ENCODE assay signal across 18 cellular contexts in the genomic region with DNA sequence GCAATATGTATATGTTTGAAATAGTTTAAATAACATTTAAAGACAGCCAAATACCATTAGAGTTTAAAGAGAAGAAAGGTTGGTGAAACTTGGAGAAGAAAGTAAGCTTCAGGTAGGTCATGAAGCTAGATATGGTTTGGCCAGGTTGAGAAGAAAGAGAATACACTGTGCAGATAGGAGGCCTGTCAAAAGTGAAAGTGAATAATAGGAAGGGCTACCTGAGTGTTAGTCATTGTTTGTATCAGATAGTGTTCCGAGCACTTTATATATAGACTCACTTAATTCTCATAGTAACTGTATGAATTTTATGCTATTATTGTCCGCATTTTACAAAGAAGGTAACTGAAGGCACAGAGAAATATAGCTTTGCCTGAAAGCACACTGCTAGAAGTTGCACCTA.
"Had no signal": no experiment of that assay in that cellular context is flagged by ENCODE, and none has a peak within 500 bp of the region (broad histone marks: within the 10 kb centered on the region; RNA-seq: fewer than 3 reads in every experiment).

No MANE protein-coding gene starts in this region.

- H3K9me3 ChIP-seq: sigmoid colon, stomach, testis had no signal

- H3K27ac ChIP-seq: sigmoid colon, SK-N-MC, stomach, testis had no signal

- H3K4me1 Mint-ChIP-seq: neural crest cell had no signal

- H3K27me3 ChIP-seq: dorsolateral prefrontal cortex, sigmoid colon, stomach, testis had no signal

- ATAC-seq: activated CD4-positive, CD25-positive, alpha-beta regulatory T cell treated with anti-CD3 and anti-CD28 coated beads, Interleukin-2, amount 50 U/mL, for 24 hours; activated CD8-positive, alpha-beta memory T cell treated with anti-CD3 and anti-CD28 coated beads, Interleukin-2, amount 10 ng/mL, durations not matched to agents 7 days and 5 days; esophagus mucosa; left ventricle myocardium superior had no signal

- H3K4me1 ChIP-seq: sigmoid colon, testis had no signal

- H3K4me3 ChIP-seq: dorsolateral prefrontal cortex, sigmoid colon, SK-N-MC, stomach, testis had no signal

- FAIRE-seq: astrocyte had no signal

- DNase-seq: activated CD4-positive, alpha-beta T cell treated with anti-CD3 and anti-CD28 coated beads, Interleukin-2, amount 50 U/mL, for 4 hours; activated CD8-positive, alpha-beta memory T cell treated with anti-CD3 and anti-CD28 coated beads, Interleukin-2, amount 10 ng/mL, durations not matched to agents 7 days and 5 days; activated gamma-delta T cell treated with Interleukin-2 at 50 U/mL for 16 hours; activated T-cell treated with anti-CD3 and anti-CD28 coated beads, Interleukin-2, amount 50 U/mL, for 24 hours; dorsolateral prefrontal cortex; hippocampal formation; kidney; left ventricle myocardium superior; sigmoid colon; stimulated activated CD4-positive, alpha-beta T cell treated with anti-CD3 and anti-CD28 coated beads, Interleukin-1b, Interleukin-23, amount 100 ng/mL, for 48 hours; stomach; T-helper 9 cell; testis had no signal

- H3K27ac Mint-ChIP-seq: activated CD8-positive, alpha-beta memory T cell treated with anti-CD3 and anti-CD28 coated beads, Interleukin-2, amount 10 ng/mL, durations not matched to agents 7 days and 5 days; activated T-cell treated with anti-CD3 and anti-CD28 coated beads, Interleukin-2, amount 50 U/mL, for 24 hours had no signal

- H3K4me3 Mint-ChIP-seq: activated CD8-positive, alpha-beta memory T cell treated with anti-CD3 and anti-CD28 coated beads, Interleukin-2, amount 10 ng/mL, durations not matched to agents 7 days and 5 days; activated T-cell treated with anti-CD3 and anti-CD28 coated beads, Interleukin-2, amount 50 U/mL, for 24 hours; neural crest cell had no signal

- H3K9me3 Mint-ChIP-seq: activated T-cell treated with anti-CD3 and anti-CD28 coated beads, Interleukin-2, amount 50 U/mL, for 24 hours; neural crest cell had no signal

- H3K27me3 Mint-ChIP-seq: activated CD8-positive, alpha-beta memory T cell treated with anti-CD3 and anti-CD28 coated beads, Interleukin-2, amount 10 ng/mL, durations not matched to agents 7 days and 5 days; activated T-cell treated with anti-CD3 and anti-CD28 coated beads, Interleukin-2, amount 50 U/mL, for 24 hours had no signal
